In the genomic region with DNA sequence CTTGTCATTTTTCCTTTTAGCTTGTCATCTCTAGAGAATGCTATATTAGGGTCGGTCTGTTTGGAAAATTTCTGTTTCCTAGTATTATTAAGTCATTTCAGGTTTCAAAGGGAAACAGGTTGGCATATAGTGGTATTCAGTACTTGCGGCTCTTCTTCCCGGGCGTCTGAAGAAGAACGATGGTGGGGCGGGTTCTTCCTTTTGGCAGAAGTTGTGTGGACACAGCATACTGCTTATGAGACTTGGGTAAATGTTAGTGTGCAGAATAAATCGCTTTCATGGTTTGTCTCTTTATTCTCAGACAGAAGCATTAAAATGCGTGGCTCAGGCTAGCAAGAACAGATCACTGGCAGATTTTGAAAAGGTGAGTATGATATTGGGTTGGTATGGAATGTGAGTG, we compare ENCODE assay signal across 14 cellular contexts. TPM values are rescaled to one million over a fixed set of nuclear protein-coding genes. Genes with fewer than 3 reads are reported as not detected.
DNase-seq lines count a peak whose midpoint lies in the region; ATAC-seq lines count a peak whose summit lies in the region.
"Had no signal": no experiment of that assay in that cellular context is flagged by ENCODE, and none has a peak within 500 bp of the region (broad histone marks: within the 10 kb centered on the region; RNA-seq: fewer than 3 reads in every experiment).

No MANE protein-coding gene starts in this region.

- DNase-seq in activated CD4-positive, alpha-beta T cell treated with anti-CD3 and anti-CD28 coated beads for 36 hours, result no peak
- DNase-seq in activated CD4-positive, alpha-beta T cell treated with anti-CD3 and anti-CD28 coated beads, Interleukin-2, amount 10 ng/mL, durations not matched to agents 7 days and 5 days, result no peak
- DNase-seq in activated naive CD4-positive, alpha-beta T cell treated with anti-CD3 and anti-CD28 coated beads for 36 hours, result no peak
- DNase-seq in activated naive CD4-positive, alpha-beta T cell treated with anti-CD3 and anti-CD28 coated beads, Interleukin-2, amount 50 U/mL, for 16 hours, result no peak
- DNase-seq in islet precursor cell, result peak; percentile 15
- no peak for DNase-seq in UCSD-AML1 (lab: John Stamatoyannopoulos, UW; ENCODE audit: unreplicated experiment)
- DNase-seq: Calu3; CD8-positive, alpha-beta T cell; DMS79 treated with DMSO at 0.1 percent for 48 hours; GF-D8; H9 had no signal

- no peaks in the 10 kb centered on the region for H3K9me3 Mint-ChIP-seq in activated CD4-positive, alpha-beta T cell treated with anti-CD3 and anti-CD28 coated beads for 36 hours (ENCODE audit: low read depth)
- H3K9me3 Mint-ChIP-seq in activated CD4-positive, alpha-beta T cell treated with anti-CD3 and anti-CD28 coated beads, Interleukin-2, amount 10 ng/mL, durations not matched to agents 7 days and 5 days, result no peaks in the 10 kb centered on the region
- H3K9me3 Mint-ChIP-seq in activated naive CD4-positive, alpha-beta T cell treated with anti-CD3 and anti-CD28 coated beads for 36 hours, result no peaks in the 10 kb centered on the region
- H3K9me3 Mint-ChIP-seq: CD8-positive, alpha-beta T cell; H9 had no signal

- POLR2A ChIA-PET in activated CD4-positive, alpha-beta T cell treated with anti-CD3 and anti-CD28 coated beads for 36 hours (lab: Charles Lee), result no interaction called here
- POLR2A ChIA-PET in activated CD4-positive, alpha-beta T cell treated with anti-CD3 and anti-CD28 coated beads, Interleukin-2, amount 10 ng/mL, durations not matched to agents 7 days and 5 days (lab: Charles Lee), result interaction anchor here (0.7 kb wide), 1 partner anchor 14 kb away, joined by 3 read pairs; no protein-coding TSS in a partner anchor

- H3K27me3 Mint-ChIP-seq in activated CD4-positive, alpha-beta T cell treated with anti-CD3 and anti-CD28 coated beads for 36 hours, result no peaks in the 10 kb centered on the region
- no peaks in the 10 kb centered on the region for H3K27me3 Mint-ChIP-seq in activated CD4-positive, alpha-beta T cell treated with anti-CD3 and anti-CD28 coated beads, Interleukin-2, amount 10 ng/mL, durations not matched to agents 7 days and 5 days
- H3K27me3 Mint-ChIP-seq in activated naive CD4-positive, alpha-beta T cell treated with anti-CD3 and anti-CD28 coated beads for 36 hours (ENCODE audit: low read depth), result no peaks in the 10 kb centered on the region

- no peak for ATAC-seq in activated CD4-positive, alpha-beta T cell treated with anti-CD3 and anti-CD28 coated beads for 36 hours
- no peak for ATAC-seq in GM18858 (IDR thresholded peaks at IDR 0.05; ENCODE audit: unreplicated experiment)
- ATAC-seq: A549; CD8-positive, alpha-beta T cell had no signal

- peak overlapping the region; percentile 68 for H3K27ac Mint-ChIP-seq in activated CD4-positive, alpha-beta T cell treated with anti-CD3 and anti-CD28 coated beads for 36 hours
- no peak overlapping the region for H3K27ac Mint-ChIP-seq in activated CD4-positive, alpha-beta T cell treated with anti-CD3 and anti-CD28 coated beads, Interleukin-2, amount 10 ng/mL, durations not matched to agents 7 days and 5 days
- peak overlapping the region; percentile 48 for H3K27ac Mint-ChIP-seq in activated naive CD4-positive, alpha-beta T cell treated with anti-CD3 and anti-CD28 coated beads for 36 hours
- H3K27ac Mint-ChIP-seq: CD14-positive monocyte; CD8-positive, alpha-beta T cell had no signal

- peaks cover 51% of the 10 kb centered on the region for H3K36me3 Mint-ChIP-seq in activated CD4-positive, alpha-beta T cell treated with anti-CD3 and anti-CD28 coated beads for 36 hours (ENCODE audit: low read depth)
- peaks cover 55% of the 10 kb centered on the region for H3K36me3 Mint-ChIP-seq in activated CD4-positive, alpha-beta T cell treated with anti-CD3 and anti-CD28 coated beads, Interleukin-2, amount 10 ng/mL, durations not matched to agents 7 days and 5 days (ENCODE audit: low read depth)
- peaks cover 51% of the 10 kb centered on the region for H3K36me3 Mint-ChIP-seq in activated naive CD4-positive, alpha-beta T cell treated with anti-CD3 and anti-CD28 coated beads for 36 hours (ENCODE audit: low read depth)

- H3K4me3 Mint-ChIP-seq in activated CD4-positive, alpha-beta T cell treated with anti-CD3 and anti-CD28 coated beads for 36 hours, result no peak overlapping the region
- H3K4me3 Mint-ChIP-seq in activated CD4-positive, alpha-beta T cell treated with anti-CD3 and anti-CD28 coated beads, Interleukin-2, amount 10 ng/mL, durations not matched to agents 7 days and 5 days, result no peak overlapping the region
- H3K4me3 Mint-ChIP-seq in activated naive CD4-positive, alpha-beta T cell treated with anti-CD3 and anti-CD28 coated beads for 36 hours, result no peak overlapping the region
- H3K4me3 Mint-ChIP-seq: CD14-positive monocyte; CD8-positive, alpha-beta T cell; H9 had no signal

- CTCF ChIA-PET in activated CD4-positive, alpha-beta T cell treated with anti-CD3 and anti-CD28 coated beads for 36 hours (lab: Charles Lee), result interaction anchor here (2.0 to 2.1 kb wide), 2 partner anchors 8 to 15 kb away, joined by 8 to 14 read pairs; no protein-coding TSS in a partner anchor
- CTCF ChIA-PET in activated CD4-positive, alpha-beta T cell treated with anti-CD3 and anti-CD28 coated beads, Interleukin-2, amount 10 ng/mL, durations not matched to agents 7 days and 5 days (lab: Charles Lee), result interaction anchor here (0.8 to 2.1 kb wide), 3 partner anchors 14 to 52 kb away, joined by 3 to 16 read pairs (median 4); partner anchors contain the start of gene PSMD11
- CTCF ChIA-PET in activated naive CD4-positive, alpha-beta T cell treated with anti-CD3 and anti-CD28 coated beads for 36 hours (lab: Charles Lee), result no interaction called here

- intact Hi-C loops in activated CD4-positive, alpha-beta T cell treated with anti-CD3 and anti-CD28 coated beads for 36 hours (cut with DNase I, micrococcal nuclease), result no loop called here
- intact Hi-C loops in activated naive CD4-positive, alpha-beta T cell treated with anti-CD3 and anti-CD28 coated beads for 36 hours (cut with micrococcal nuclease), result no loop called here

- H3K4me1 Mint-ChIP-seq in activated CD4-positive, alpha-beta T cell treated with anti-CD3 and anti-CD28 coated beads for 36 hours, result peaks cover 5% of the 10 kb centered on the region
- no peaks in the 10 kb centered on the region for H3K4me1 Mint-ChIP-seq in activated CD4-positive, alpha-beta T cell treated with anti-CD3 and anti-CD28 coated beads, Interleukin-2, amount 10 ng/mL, durations not matched to agents 7 days and 5 days
- peaks cover 7% of the 10 kb centered on the region for H3K4me1 Mint-ChIP-seq in activated naive CD4-positive, alpha-beta T cell treated with anti-CD3 and anti-CD28 coated beads for 36 hours (ENCODE audit: low read depth)
- H3K4me1 Mint-ChIP-seq: CD14-positive monocyte had no signal

RNA-seq across cellular contexts. Expression of gene CDK5R1, which starts 9.6 kb away (rescaled TPM):
- total RNA-seq in activated CD4-positive, alpha-beta T cell treated with anti-CD3 and anti-CD28 coated beads for 36 hours, result 10 to 100 TPM; 15.3 to 15.4 TPM
- total RNA-seq in activated CD4-positive, alpha-beta T cell treated with anti-CD3 and anti-CD28 coated beads, Interleukin-2, amount 10 ng/mL, durations not matched to agents 7 days and 5 days, result 1 to 10 TPM; 4.1 to 4.6 TPM
- 10 to 100 TPM; 50.6 to 52.1 TPM for total RNA-seq in activated naive CD4-positive, alpha-beta T cell treated with anti-CD3 and anti-CD28 coated beads for 36 hours

RNA-seq across cellular contexts. Expression of gene PSMD11, which starts 32.9 kb away (rescaled TPM):
- total RNA-seq in activated CD4-positive, alpha-beta T cell treated with anti-CD3 and anti-CD28 coated beads for 36 hours, result 100 to 1,000 TPM; 109 to 135 TPM
- total RNA-seq in activated CD4-positive, alpha-beta T cell treated with anti-CD3 and anti-CD28 coated beads, Interleukin-2, amount 10 ng/mL, durations not matched to agents 7 days and 5 days, result 10 to 100 TPM; 78.8 to 90.7 TPM
- total RNA-seq in activated naive CD4-positive, alpha-beta T cell treated with anti-CD3 and anti-CD28 coated beads for 36 hours, result 100 to 1,000 TPM; 132 to 145 TPM
